Comparison of ENCODE assay signal across 8 cellular contexts in the genomic region with DNA sequence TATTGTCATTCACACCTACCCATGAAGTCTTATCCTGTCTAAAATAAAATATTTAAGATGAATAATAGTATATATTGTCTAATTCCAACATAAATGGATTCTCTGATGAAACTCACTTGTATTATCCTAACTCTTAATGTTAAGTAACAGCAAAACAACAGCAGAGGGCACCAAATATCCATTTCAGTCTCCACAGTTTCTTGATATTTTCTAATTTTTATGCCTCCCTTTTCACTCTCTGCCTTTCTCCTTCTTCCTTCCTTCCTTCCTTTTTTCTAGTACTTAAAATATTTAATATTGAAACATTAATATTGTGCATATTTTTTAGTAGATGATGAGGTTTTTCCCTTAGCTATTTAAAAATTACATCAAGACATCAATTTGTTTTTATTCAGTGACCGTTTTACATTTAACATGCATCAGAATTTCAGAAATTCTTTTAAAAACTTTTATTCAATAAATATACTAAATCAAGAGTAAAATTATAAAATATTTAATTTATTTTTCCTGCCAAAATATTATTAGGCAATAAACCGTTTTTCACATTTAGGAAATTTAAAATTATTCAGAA.
DNase-seq lines count a peak whose midpoint lies in the region; ATAC-seq, FAIRE-seq and TF ChIP-seq lines count a peak whose summit lies in the region.

No MANE protein-coding gene starts in this region.

- H3K9me1 ChIP-seq in K562 (ENCODE audit: control insufficient read depth, insufficient read depth, low read length) = no peaks in the 10 kb centered on the region

- H3K27me3 ChIP-seq in A673 (replicated peaks; ENCODE audit: insufficient read depth, low read depth, low read length, poor library complexity) (no peaks in the 10 kb centered on the region), K562 (ENCODE audit: control insufficient read depth in 2 of 2, insufficient read depth in 2 of 2, low read length in 2 of 2) (no peaks in the 10 kb centered on the region)

- DNase-seq in A673 (ENCODE audit: low spot score) (peak; percentile 62), GM13976 (ENCODE audit: low spot score) (peak; percentile 35), NCI-H2227 treated with DMSO at 0.1 percent for 48 hours (lab: John Stamatoyannopoulos, UW) (peak; percentile 75), K562 (ENCODE audit: extremely low read depth in 1 of 4, low spot score in 3 of 4) (peak; percentile 6 to 38 (median 10)), left lobe of liver (ENCODE audit: low spot score) (no peak), GOT3 (lab: John Stamatoyannopoulos, UW) (no peak), ecto neural progenitor cell (ENCODE audit: low spot score) (no peak), NCI-H1048 (lab: John Stamatoyannopoulos, UW) (no peak)

- TF ChIP-seq CTCF in A673 (conservative IDR thresholded peaks at IDR 0.05; ENCODE audit: low read depth, low read length) = peak; percentile 69
- TF ChIP-seq CTCF in GM13976 (IDR thresholded peaks at IDR 0.05; ENCODE audit: borderline replicate concordance, control extremely low read depth, extremely low read depth, insufficient read depth, missing control alignments) = peak; percentile 30
- TF ChIP-seq CTCF in K562 (IDR thresholded peaks at IDR 0.05 in 2 of 3, conservative IDR thresholded peaks at IDR 0.05 in 1 of 3; ENCODE audit: insufficient read depth in 2 of 3, low read depth in 1 of 3, low read length in 3 of 3) = peak in 1 of 3 experiments; percentile 57; a peak in 3 of 6 replicates

- no peaks in the 10 kb centered on the region for H4K20me1 ChIP-seq in K562 (replicated peaks; ENCODE audit: control insufficient read depth, insufficient read depth, low read length)

- no peaks in the 10 kb centered on the region for H3K4me1 ChIP-seq in A673 (ENCODE audit: insufficient read depth, low read length, poor library complexity, severe bottlenecking)
- no peaks in the 10 kb centered on the region for H3K4me1 ChIP-seq in K562 (replicated peaks in 1 of 2; ENCODE audit: control insufficient read depth in 2 of 2, insufficient read depth in 2 of 2, low read length in 2 of 2)

- no peak overlapping the region for H3K9ac ChIP-seq in K562 (ENCODE audit: insufficient read depth in 1 of 2, low read depth in 2 of 2, low read length in 2 of 2)

- no peak for TF ChIP-seq EP300 in K562 (IDR thresholded peaks at IDR 0.05; ENCODE audit: low read length)

- in situ Hi-C loops in GM13976 (cut with MboI; ENCODE audit: low sequenced_read_pairs, unreplicated experiment) = no loop called here
- in situ Hi-C loops in K562 (cut with MboI) = no loop called here

- ATAC-seq in K562 = no peak
- ATAC-seq in left lobe of liver = peak; percentile 73

- H2AFZ ChIP-seq in K562 (ENCODE audit: low read depth, low read length) = no peak overlapping the region

- peak; percentile 54 for FAIRE-seq in K562 (lab: Jason Lieb, UNC)

- H3K4me2 ChIP-seq in K562 (ENCODE audit: insufficient read depth, low read length) = no peak overlapping the region

- intact Hi-C loops in A673 (cut with micrococcal nuclease; ENCODE audit: unreplicated experiment) = loop anchor here (2.0 to 5.0 kb wide), 2 partner anchors 689 to 814 kb away; a partner anchor contains a TSS
- intact Hi-C loops in K562 (cut with micrococcal nuclease) = loop anchor here (2.0 to 5.0 kb wide), 2 partner anchors 698 to 814 kb away; no protein-coding TSS in a partner anchor

- no peaks in the 10 kb centered on the region for H3K79me2 ChIP-seq in K562 (ENCODE audit: control insufficient read depth, insufficient read depth, low read length)

- CTCF ChIA-PET in A673 (lab: Charles Lee) (no interaction called here), K562 (lab: Yijun Ruan, JAX; ENCODE audit: low intra/inter-chr PET ratio) (interaction anchor here (1.1 to 1.2 kb wide), 2 partner anchors 698 to 813 kb away, joined by 3 to 7 read pairs; no protein-coding TSS in a partner anchor)

- WGBS in K562 (ENCODE audit: insufficient coverage, low coverage, missing lambda C conversion rate) = 42% methylated on average over 2 of the region's 2 CpGs

- no peak overlapping the region for H3K4me3 ChIP-seq in A673 (ENCODE audit: low read depth, low read length, poor library complexity, severe bottlenecking)
- H3K4me3 ChIP-seq in K562 = no peak overlapping the region

- no peaks in the 10 kb centered on the region for H3K9me3 ChIP-seq in A673 (ENCODE audit: low read depth, low read length, poor library complexity, severe bottlenecking)
- H3K9me3 ChIP-seq in K562 (replicated peaks; ENCODE audit: control insufficient read depth, insufficient read depth, low read depth, low read length) = no peaks in the 10 kb centered on the region

- BruUV-seq in A673 (replicated peaks; lab: Mats Ljungman, UMichigan) (no TSS peak), K562 (replicated peaks; lab: Mats Ljungman, UMichigan) (no TSS peak)

- no peak for TF ChIP-seq POLR2A in K562 (conservative IDR thresholded peaks at IDR 0.05)

- POLR2A ChIA-PET in A673 (lab: Charles Lee; ENCODE audit: low non-redundant PET) = no interaction called here
- POLR2A ChIA-PET in K562 (lab: Yijun Ruan, JAX) = no interaction called here

- H3K27ac ChIP-seq in A673 (ENCODE audit: low read depth, low read length, poor library complexity, severe bottlenecking) = no peak overlapping the region
- no peak overlapping the region for H3K27ac ChIP-seq in K562 (ENCODE audit: extremely low read depth, low read depth, low read length)

- H3K36me3 ChIP-seq in A673 (ENCODE audit: insufficient read depth, low read length, poor library complexity, severe bottlenecking) (no peaks in the 10 kb centered on the region), K562 (ENCODE audit: control insufficient read depth, insufficient read depth, low read length) (no peaks in the 10 kb centered on the region)

- peak; percentile 61 to 65 for TF ChIP-seq RAD21 in K562 (CRISPR knock-in tag; conservative IDR thresholded peaks at IDR 0.05 in 1 of 2, IDR thresholded peaks at IDR 0.05 in 1 of 2)

TF ChIP-seq in K562, 482 proteins besides CTCF, POLR2A, EP300 and RAD21:
- TF ChIP-seq SMC3 (conservative IDR thresholded peaks at IDR 0.05; ENCODE audit: insufficient read depth, low read depth, low read length) (0 out of 2 replicates have a peak, but pooled peaks have one; percentile 19), HMG20A (CRISPR knock-in tag; conservative IDR thresholded peaks at IDR 0.05) (no peak)

Comparison
In these comparisons a context has a peak if more than half of its experiments do, and no peak if none do; other contexts are left out.
1. DNase-seq: peak in A673 (single experiment), GM13976 (single experiment), NCI-H2227 treated with DMSO at 0.1 percent for 48 hours (single experiment) and K562 (4 of 4); none in left lobe of liver (single experiment), GOT3 (single experiment), ecto neural progenitor cell (single experiment) and NCI-H1048 (single experiment).